Comparison of ENCODE assay signal across 14 cellular contexts in genomic region chr12:93318720-93319522, GRCh38. TPM values are rescaled to one million over a fixed set of nuclear protein-coding genes. Genes with fewer than 3 reads are reported as not detected.
DNase-seq lines count a peak whose midpoint lies in the region; ATAC-seq and TF ChIP-seq lines count a peak whose summit lies in the region.
"Had no signal": no experiment of that assay in that cellular context is flagged by ENCODE, and none has a peak within 500 bp of the region (broad histone marks: within the 10 kb centered on the region; RNA-seq: fewer than 3 reads in every experiment).

No MANE protein-coding gene starts in this region.

- H3K27me3 Mint-ChIP-seq in MCF 10A (ENCODE audit: insufficient read depth, unreplicated experiment) (no peaks in the 10 kb centered on the region), brain (peaks cover 5% of the 10 kb centered on the region)
- no peaks in the 10 kb centered on the region for H3K27me3 Mint-ChIP-seq in activated naive CD8-positive, alpha-beta T cell treated with anti-CD3 and anti-CD28 coated beads for 36 hours
- H3K27me3 Mint-ChIP-seq: activated T-cell treated with anti-CD3 and anti-CD28 coated beads, Interleukin-2, amount 50 U/mL, for 24 hours had no signal

- H3K36me3 Mint-ChIP-seq in MCF 10A (ENCODE audit: insufficient read depth, unreplicated experiment) (peaks cover 6% of the 10 kb centered on the region), brain (no peaks in the 10 kb centered on the region)
- no peaks in the 10 kb centered on the region for H3K36me3 Mint-ChIP-seq in activated naive CD8-positive, alpha-beta T cell treated with anti-CD3 and anti-CD28 coated beads for 36 hours

- TF ChIP-seq POLR2A in breast epithelium (IDR thresholded peaks at IDR 0.05): no peak
- TF ChIP-seq POLR2A in vagina (IDR thresholded peaks at IDR 0.05): no peak
- no peak for TF ChIP-seq POLR2A in tibial nerve (IDR thresholded peaks at IDR 0.05)

- no peak for DNase-seq in MCF 10A (ENCODE audit: unreplicated experiment)
- DNase-seq in breast epithelium (ENCODE audit: low spot score in 2 of 2): no peak
- peak; percentile 62 for DNase-seq in NCI-H2196 treated with DMSO at 0.1 percent for 48 hours (lab: John Stamatoyannopoulos, UW; ENCODE audit: unreplicated experiment)
- DNase-seq in activated naive CD8-positive, alpha-beta T cell treated with anti-CD3 and anti-CD28 coated beads for 36 hours: no peak
- no peak for DNase-seq in sciatic nerve (ENCODE audit: low spot score)
- no peak for DNase-seq in vagina (ENCODE audit: extremely low spot score in 2 of 2)
- DNase-seq in tibial nerve (ENCODE audit: low spot score in 2 of 2): no peak
- DNase-seq: activated CD4-positive, CD25-positive, alpha-beta regulatory T cell; activated T-cell treated with anti-CD3 and anti-CD28 coated beads, Interleukin-2, amount 50 U/mL, for 24 hours; effector memory CD4-positive, alpha-beta T cell; Karpas-422; kidney had no signal

- H3K4me1 ChIP-seq in breast epithelium (no peaks in the 10 kb centered on the region), vagina (peaks cover 6% of the 10 kb centered on the region), tibial nerve (no peaks in the 10 kb centered on the region)
- H3K4me1 ChIP-seq: prostate gland had no signal

- no peaks in the 10 kb centered on the region for H3K36me3 ChIP-seq in breast epithelium
- H3K36me3 ChIP-seq in vagina: no peaks in the 10 kb centered on the region
- no peaks in the 10 kb centered on the region for H3K36me3 ChIP-seq in tibial nerve
- H3K36me3 ChIP-seq: prostate gland had no signal

- no TSS peak for BruUV-seq in MCF 10A (replicated peaks; lab: Mats Ljungman, UMichigan)

- intact Hi-C loops in MCF 10A (cut with micrococcal nuclease): no loop called here
- intact Hi-C loops in breast epithelium (cut with DNase I; ENCODE audit: low total_unique reads): no loop called here
- intact Hi-C loops in sciatic nerve (cut with DNase I): no loop called here
- intact Hi-C loops in vagina (cut with DNase I): no loop called here

- no peak overlapping the region for H3K4me3 Mint-ChIP-seq in MCF 10A (ENCODE audit: unreplicated experiment)
- peak overlapping the region in 4 of 5 experiments; percentile 4 to 67 (median 53) for H3K4me3 Mint-ChIP-seq in brain
- H3K4me3 Mint-ChIP-seq in activated naive CD8-positive, alpha-beta T cell treated with anti-CD3 and anti-CD28 coated beads for 36 hours: no peak overlapping the region
- H3K4me3 Mint-ChIP-seq: activated T-cell treated with anti-CD3 and anti-CD28 coated beads, Interleukin-2, amount 50 U/mL, for 24 hours had no signal

- CTCF ChIA-PET in MCF 10A (lab: Yijun Ruan, JAX): interaction anchor here (0.6 to 0.7 kb wide), 2 partner anchors 26 to 113 kb away, joined by 3 read pairs; no protein-coding TSS in a partner anchor

- POLR2A ChIA-PET in MCF 10A (lab: Yijun Ruan, JAX): no interaction called here

- H3K9me3 Mint-ChIP-seq in MCF 10A (ENCODE audit: unreplicated experiment) (no peaks in the 10 kb centered on the region), brain (peaks cover 0 to 2% (median 0%) of the 10 kb centered on the region in 5 experiments)
- H3K9me3 Mint-ChIP-seq in activated naive CD8-positive, alpha-beta T cell treated with anti-CD3 and anti-CD28 coated beads for 36 hours: no peaks in the 10 kb centered on the region
- H3K9me3 Mint-ChIP-seq: activated T-cell treated with anti-CD3 and anti-CD28 coated beads, Interleukin-2, amount 50 U/mL, for 24 hours had no signal

- peaks cover 11% of the 10 kb centered on the region for H3K4me1 Mint-ChIP-seq in MCF 10A (ENCODE audit: insufficient read depth, unreplicated experiment)
- H3K4me1 Mint-ChIP-seq in brain: peaks cover 47% of the 10 kb centered on the region
- H3K4me1 Mint-ChIP-seq in activated naive CD8-positive, alpha-beta T cell treated with anti-CD3 and anti-CD28 coated beads for 36 hours: peaks cover 6% of the 10 kb centered on the region

- 57 to 59% methylated on average over 6 of the region's 6 CpGs for WGBS in tibial nerve, 2 donors

- H3K4me3 ChIP-seq in breast epithelium (no peak overlapping the region), vagina (no peak overlapping the region), tibial nerve (no peak overlapping the region)
- H3K4me3 ChIP-seq: prostate gland had no signal

- TF ChIP-seq EP300 in tibial nerve (IDR thresholded peaks at IDR 0.05): no peak

- TF ChIP-seq CTCF in MCF 10A (IDR thresholded peaks at IDR 0.05; ENCODE audit: unreplicated experiment) (no peak), breast epithelium (IDR thresholded peaks at IDR 0.05) (no peak), brain (conservative IDR thresholded peaks at IDR 0.05) (no peak), vagina (IDR thresholded peaks at IDR 0.05) (no peak), tibial nerve (IDR thresholded peaks at IDR 0.05) (no peak)

- H3K9me3 ChIP-seq in breast epithelium (no peaks in the 10 kb centered on the region), vagina (no peaks in the 10 kb centered on the region), tibial nerve (no peaks in the 10 kb centered on the region)
- H3K9me3 ChIP-seq: prostate gland had no signal

- peak overlapping the region; percentile 8 for H3K27ac Mint-ChIP-seq in MCF 10A (ENCODE audit: low read depth, unreplicated experiment)
- peak overlapping the region; percentile 54 to 95 (median 77) for H3K27ac Mint-ChIP-seq in brain
- no peak overlapping the region for H3K27ac Mint-ChIP-seq in activated naive CD8-positive, alpha-beta T cell treated with anti-CD3 and anti-CD28 coated beads for 36 hours
- H3K27ac Mint-ChIP-seq: activated T-cell treated with anti-CD3 and anti-CD28 coated beads, Interleukin-2, amount 50 U/mL, for 24 hours had no signal

- ATAC-seq in sciatic nerve: no peak

- H3K27ac ChIP-seq in breast epithelium (no peak overlapping the region), vagina (no peak overlapping the region), tibial nerve (peak overlapping the region in 1 of 4 donors; percentile 4)
- H3K27ac ChIP-seq: prostate gland had no signal

- H3K27me3 ChIP-seq in breast epithelium (no peaks in the 10 kb centered on the region), vagina (no peaks in the 10 kb centered on the region), tibial nerve (no peaks in the 10 kb centered on the region)

RNA-seq across cellular contexts. Expression of gene NUDT4, which starts 58.8 kb away (rescaled TPM):
- total RNA-seq in MCF 10A (2022) (79.8 and 91.0 TPM in 2 replicates), breast epithelium (10 to 100 TPM; 51.1 to 94.3 (median 72.4) TPM), sciatic nerve (50.0 TPM), vagina (37.1 TPM), tibial nerve (10 to 100 TPM; 54.4 to 84.3 (median 69.9) TPM)
- 82.7 TPM for polyA plus RNA-seq in brain (ENCODE audit: insufficient read depth, low read depth, low replicate concordance)
- 10 to 100 TPM; 77.2 to 85.5 TPM for total RNA-seq in activated naive CD8-positive, alpha-beta T cell treated with anti-CD3 and anti-CD28 coated beads for 36 hours

Comparison
In these comparisons a context has a peak if more than half of its experiments do, and no peak if none do; other contexts are left out.
1. H3K4me3 Mint-ChIP-seq: peak in brain (4 of 5); none in MCF 10A (single experiment) and activated naive CD8-positive, alpha-beta T cell treated with anti-CD3 and anti-CD28 coated beads for 36 hours (single experiment).